In the genomic region with DNA sequence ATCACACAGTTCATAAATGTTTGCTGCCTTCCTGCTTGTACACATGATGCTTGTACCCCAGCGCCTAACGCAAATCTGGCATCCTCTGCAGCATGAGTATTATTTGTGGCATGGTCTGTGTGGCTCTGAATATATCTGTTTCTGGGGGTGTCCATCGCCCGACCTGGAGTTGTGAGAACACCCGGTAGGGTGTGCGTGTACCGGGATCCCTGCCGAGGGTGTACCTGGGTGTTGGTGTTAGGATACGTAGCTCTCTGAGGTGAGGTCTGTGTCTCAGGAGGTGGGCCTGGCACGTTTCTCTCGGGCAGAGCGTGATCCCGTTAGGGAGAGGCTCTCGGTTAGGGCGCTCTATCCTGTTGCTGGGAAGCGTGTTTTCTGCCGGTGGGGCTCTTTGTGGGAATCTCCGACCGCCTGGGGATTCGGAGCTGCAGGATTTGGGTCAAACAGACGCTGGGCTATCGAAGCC, we compare ENCODE assay signal across 8 cellular contexts. TPM values are rescaled to one million over a fixed set of nuclear protein-coding genes. Genes with fewer than 3 reads are reported as not detected.
DNase-seq lines count a peak whose midpoint lies in the region; ATAC-seq and TF ChIP-seq lines count a peak whose summit lies in the region.

No MANE protein-coding gene starts in this region.

- H3K4ac ChIP-seq in mesenchymal stem cell (ENCODE audit: low read depth in 1 of 2, low read length in 2 of 2) = peak overlapping the region in 1 of 2 experiments; percentile 81

- 41% methylated on average over 19 of the region's 22 CpGs for WGBS in mesenchymal stem cell
- 6 to 11% methylated on average over 22 of the region's 22 CpGs for WGBS in aorta, 2 donors

- H3K4me2 ChIP-seq in mesenchymal stem cell (ENCODE audit: low read length, poor library complexity, severe bottlenecking) = peak overlapping the region; percentile 73

- peaks cover 28% of the 10 kb centered on the region for H3K4me1 Mint-ChIP-seq in chondrocyte (ENCODE audit: low read depth)

- no peak overlapping the region for H2BK5ac ChIP-seq in mesenchymal stem cell (ENCODE audit: low read depth, low read length, poor library complexity, severe bottlenecking)

- H4K8ac ChIP-seq in mesenchymal stem cell (ENCODE audit: low read length) = peak overlapping the region; percentile 91

- no peaks in the 10 kb centered on the region for H3K9me3 Mint-ChIP-seq in chondrocyte (ENCODE audit: low read depth)

- H3K9me3 ChIP-seq in mesenchymal stem cell (ENCODE audit: control insufficient read depth, low read length) (no peaks in the 10 kb centered on the region), aorta (ENCODE audit: control insufficient read depth, low read length) (no peaks in the 10 kb centered on the region)

- H3K27ac ChIP-seq in mesenchymal stem cell (ENCODE audit: low read length, poor library complexity, severe bottlenecking) (peak overlapping the region; percentile 65), aorta (ENCODE audit: low read depth in 1 of 2, low read length in 2 of 2) (peak overlapping the region in 1 of 2 donors; percentile 66)

- no peak for TF ChIP-seq POLR2A in GM18505 (IDR thresholded peaks at IDR 0.05; ENCODE audit: borderline replicate concordance, extremely low read depth, insufficient read depth, insufficient read length)

- peak overlapping the region; percentile 47 for H4K91ac ChIP-seq in mesenchymal stem cell (ENCODE audit: low read length)

- no peaks in the 10 kb centered on the region for H3K27me3 Mint-ChIP-seq in chondrocyte (ENCODE audit: low read depth)

- H3K27ac Mint-ChIP-seq in chondrocyte (ENCODE audit: unreplicated experiment) = no peak overlapping the region

- intact Hi-C loops in aorta (cut with DNase I) = no loop called here

- H3K4me3 ChIP-seq in mesenchymal stem cell (ENCODE audit: insufficient read depth in 1 of 2, low read depth in 1 of 2, low read length in 2 of 2) (peak overlapping the region; percentile 68 to 78), aorta (ENCODE audit: low read length in 2 of 2) (peak overlapping the region; percentile 10 to 31)

- H3K23ac ChIP-seq in mesenchymal stem cell (ENCODE audit: low read length in 2 of 2) = no peak overlapping the region

- H2BK120ac ChIP-seq in mesenchymal stem cell (ENCODE audit: low read depth, low read length) = peak overlapping the region; percentile 6

- H3K36me3 ChIP-seq in mesenchymal stem cell (ENCODE audit: control insufficient read depth in 1 of 2, insufficient read depth in 2 of 2, low read depth in 1 of 2, low read length in 2 of 2) (no peaks in the 10 kb centered on the region), aorta (ENCODE audit: control insufficient read depth in 1 of 2, insufficient read depth in 2 of 2, low read length in 1 of 2) (no peaks in the 10 kb centered on the region)

- H3K4me1 ChIP-seq in mesenchymal stem cell (ENCODE audit: control insufficient read depth, insufficient read depth, low read depth, low read length) (peaks cover 16% of the 10 kb centered on the region), aorta (ENCODE audit: control insufficient read depth in 1 of 2, insufficient read depth in 2 of 2, low read length in 2 of 2) (no peaks in the 10 kb centered on the region)

- no peaks in the 10 kb centered on the region for H3K79me1 ChIP-seq in mesenchymal stem cell (replicated peaks; ENCODE audit: low read length, poor library complexity, severe bottlenecking)

- H3K18ac ChIP-seq in mesenchymal stem cell (ENCODE audit: low read depth in 1 of 2, low read length in 2 of 2) = peak overlapping the region; percentile 77 to 94

- peak overlapping the region; percentile 76 for H2BK15ac ChIP-seq in mesenchymal stem cell (ENCODE audit: low read depth, poor library complexity, severe bottlenecking)

- ATAC-seq in aorta (ENCODE audit: low FRiP score) = peak; percentile 55
- no peak for ATAC-seq in GM18505 (IDR thresholded peaks at IDR 0.05; ENCODE audit: unreplicated experiment)

- no peak overlapping the region for H3K14ac ChIP-seq in mesenchymal stem cell (ENCODE audit: low read length in 2 of 2)

- H3K9ac ChIP-seq in mesenchymal stem cell (ENCODE audit: low read length) = peak overlapping the region; percentile 74

- peak overlapping the region; percentile 57 for H3K4me3 Mint-ChIP-seq in chondrocyte (ENCODE audit: unreplicated experiment)

- H3K36me3 Mint-ChIP-seq in chondrocyte (ENCODE audit: low read depth) = no peaks in the 10 kb centered on the region

- H2BK12ac ChIP-seq in mesenchymal stem cell (ENCODE audit: low read length in 2 of 2) = no peak overlapping the region

- H2AFZ ChIP-seq in mesenchymal stem cell (ENCODE audit: low read depth, low read length) = peak overlapping the region; percentile 85

- H2AK5ac ChIP-seq in mesenchymal stem cell (ENCODE audit: low read length, severe bottlenecking) = no peak overlapping the region

- H3K27me3 ChIP-seq in mesenchymal stem cell (ENCODE audit: control insufficient read depth in 1 of 2, insufficient read depth in 1 of 2, low read length in 2 of 2) (no peaks in the 10 kb centered on the region), aorta (ENCODE audit: control insufficient read depth in 1 of 2, insufficient read depth in 2 of 2, low read length in 1 of 2) (no peaks in the 10 kb centered on the region)

- peak; percentile 84 for DNase-seq in COR-L47 (lab: John Stamatoyannopoulos, UW)
- DNase-seq in NCI-H2196 (lab: John Stamatoyannopoulos, UW; ENCODE audit: unreplicated experiment) = peak; percentile 70
- DNase-seq in chondrocyte (ENCODE audit: low spot score) = no peak
- no peak for DNase-seq in mesenchymal stem cell
- DNase-seq in aorta = no peak
- no peak for DNase-seq in H4 (ENCODE audit: low spot score)
- DNase-seq in NCI-H524 treated with DMSO at 0.1 percent for 48 hours (lab: John Stamatoyannopoulos, UW) = no peak

- no peak for TF ChIP-seq CTCF in chondrocyte (IDR thresholded peaks at IDR 0.05)

RNA-seq across cellular contexts. Expression of a gene that starts 10.4 kb away (rescaled TPM):
- total RNA-seq in chondrocyte = 14.4 to 16.9 TPM (median 14.5 TPM) in 3 replicates
- 10.3 TPM for polyA plus RNA-seq in mesenchymal stem cell (2013, experiment 1 of 2)
- polyA plus RNA-seq in mesenchymal stem cell (2013, experiment 2 of 2) = 9.8 TPM
- 1 to 10 TPM in 1 of 2 donors, under 1 TPM in 1; 0.68 to 1.1 TPM for total RNA-seq in aorta
- polyA plus RNA-seq in aorta = 1 to 10 TPM in 1 of 2 donors, under 1 TPM in 1; 0.36 to 1.0 TPM
- 313 and 327 TPM in 2 replicates for total RNA-seq in H4 (2014; rRNA removed; shearing (Covaris generic))

RNA-seq across cellular contexts. Expression of a gene that starts 10.8 kb away (rescaled TPM):
- total RNA-seq in chondrocyte (not detected in 3 replicates), aorta (under 1 TPM; 0.18 to 0.52 TPM)
- 0.07 TPM for polyA plus RNA-seq in mesenchymal stem cell (2013, experiment 1 of 2)
- polyA plus RNA-seq in mesenchymal stem cell (2013, experiment 2 of 2) = not detected
- polyA plus RNA-seq in aorta = under 1 TPM in 1 of 2 donors, not detected in 1; 0.20 TPM
- total RNA-seq in H4 (2014; rRNA removed; shearing (Covaris generic)) = not detected in 2 replicates

RNA-seq across cellular contexts. Expression of a gene that starts 19.4 kb away (rescaled TPM):
- total RNA-seq in chondrocyte (78.9 to 103 TPM (median 101 TPM) in 3 replicates), aorta (10 to 100 TPM; 57.4 to 57.9 TPM)
- 132 TPM for polyA plus RNA-seq in mesenchymal stem cell (2013, experiment 1 of 2)
- polyA plus RNA-seq in mesenchymal stem cell (2013, experiment 2 of 2) = 131 TPM
- 10 to 100 TPM; 27.8 to 60.5 TPM for polyA plus RNA-seq in aorta
- total RNA-seq in H4 (2014; rRNA removed; shearing (Covaris generic)) = 120 and 138 TPM in 2 replicates

RNA-seq across cellular contexts. Expression of a gene that starts 41.2 kb away (rescaled TPM):
- total RNA-seq in chondrocyte = 48.3 to 48.6 TPM (median 48.4 TPM) in 3 replicates
- polyA plus RNA-seq in mesenchymal stem cell (2013, experiment 1 of 2) = 57.8 TPM
- polyA plus RNA-seq in mesenchymal stem cell (2013, experiment 2 of 2) = 59.6 TPM
- 10 to 100 TPM; 32.6 to 34.9 TPM for total RNA-seq in aorta
- polyA plus RNA-seq in aorta = 10 to 100 TPM; 28.9 to 32.2 TPM
- 113 and 119 TPM in 2 replicates for total RNA-seq in H4 (2014; rRNA removed; shearing (Covaris generic))

RNA-seq across cellular contexts. Expression of a gene that starts 41.3 kb away (rescaled TPM):
- total RNA-seq in chondrocyte (29.3 to 64.0 TPM (median 33.6 TPM) in 3 replicates), aorta (10 to 100 TPM; 70.6 to 91.5 TPM)
- 7.6 TPM for polyA plus RNA-seq in mesenchymal stem cell (2013, experiment 1 of 2)
- polyA plus RNA-seq in mesenchymal stem cell (2013, experiment 2 of 2) = 6.2 TPM
- polyA plus RNA-seq in aorta = 10 to 100 TPM in 1 of 2 donors, 1 to 10 TPM in 1; 5.6 to 22.6 TPM
- 4.2 and 6.3 TPM in 2 replicates for total RNA-seq in H4 (2014; rRNA removed; shearing (Covaris generic))

Comparison
In these comparisons a context has a peak if more than half of its experiments do, and no peak if none do; other contexts are left out.
1. DNase-seq: peak in COR-L47 (single experiment) and NCI-H2196 (single experiment); none in chondrocyte (single experiment), mesenchymal stem cell (single experiment), aorta (0 of 2), H4 (single experiment) and NCI-H524 treated with DMSO at 0.1 percent for 48 hours (single experiment).
2. RNA of a gene that starts 10.4 kb away (total RNA-seq): 313 to 327 TPM in H4; 14.4 to 16.9 TPM in chondrocyte and 0.68 to 1.1 TPM in aorta; every median in the first group is over 10 times any median in the second.